In the genomic region with DNA sequence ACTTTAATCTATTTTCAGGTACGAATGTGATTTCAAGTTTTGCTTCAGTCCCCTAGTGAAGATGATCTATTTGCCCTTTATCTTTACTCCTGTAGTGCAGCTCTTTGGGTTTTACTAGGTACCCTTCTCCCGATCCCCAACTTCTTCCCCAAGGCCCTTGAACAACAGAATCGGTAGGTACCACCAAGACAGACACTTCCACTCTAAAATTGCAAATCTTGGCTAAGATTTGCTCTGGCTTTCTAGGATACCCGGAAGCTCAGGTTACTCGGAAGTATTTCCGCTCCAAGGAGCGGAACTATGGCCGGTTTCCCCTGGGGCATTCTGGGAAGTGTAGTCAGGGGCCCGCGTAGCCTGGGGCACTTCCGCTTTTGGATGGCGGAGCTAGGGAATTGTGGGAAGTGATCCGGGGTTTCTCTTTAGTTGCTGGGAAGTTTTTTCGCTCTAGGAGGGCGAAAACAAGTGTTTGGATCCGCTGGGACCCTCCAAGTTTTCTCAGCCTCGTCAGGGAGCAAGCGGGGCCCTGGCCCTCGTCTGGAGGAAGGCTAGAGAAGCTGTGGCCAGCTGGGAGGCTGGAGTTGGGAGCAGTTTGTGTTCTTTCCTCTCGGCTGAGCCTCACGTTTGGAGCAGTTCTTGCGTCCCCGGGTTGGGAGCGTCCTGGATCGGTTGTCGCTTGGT, we compare ENCODE assay signal across 8 cellular contexts. TPM values are rescaled to one million over a fixed set of nuclear protein-coding genes. Genes with fewer than 3 reads are reported as not detected.
DNase-seq lines count a peak whose midpoint lies in the region; ATAC-seq and TF ChIP-seq lines count a peak whose summit lies in the region.

No MANE protein-coding gene starts in this region.

- whole genome bisulfite sequencing in lower leg skin, 2 donors = 4 to 6% methylated on average over 26 of the region's 26 CpGs

- CTCF ChIA-PET in activated CD8-positive, alpha-beta T cell treated with anti-CD3 and anti-CD28 coated beads, Interleukin-2, amount 10 ng/mL, durations not matched to agents 7 days and 5 days (lab: Charles Lee) = interaction anchor here (1.0 to 1.1 kb wide), 2 partner anchors 9 to 919 kb away, joined by 3 read pairs; no protein-coding TSS in a partner anchor

- peak; percentile 89 for ATAC-seq in HG03439 (IDR thresholded peaks at IDR 0.05; ENCODE audit: unreplicated experiment)
- peak; percentile 93 for ATAC-seq in activated CD8-positive, alpha-beta T cell treated with anti-CD3 and anti-CD28 coated beads, Interleukin-2, amount 10 ng/mL, durations not matched to agents 7 days and 5 days

- POLR2A ChIA-PET in activated CD8-positive, alpha-beta T cell treated with anti-CD3 and anti-CD28 coated beads, Interleukin-2, amount 10 ng/mL, durations not matched to agents 7 days and 5 days (lab: Charles Lee) = interaction anchor here (0.8 to 1.5 kb wide), 3 partner anchors 11 to 93 kb away, joined by 3 to 6 read pairs (median 4); partner anchors contain the start of gene ZNF226

- peak overlapping the region; percentile 89 for H3K27ac Mint-ChIP-seq in activated CD8-positive, alpha-beta T cell treated with anti-CD3 and anti-CD28 coated beads, Interleukin-2, amount 10 ng/mL, durations not matched to agents 7 days and 5 days

- H3K9me3 Mint-ChIP-seq in activated CD8-positive, alpha-beta T cell treated with anti-CD3 and anti-CD28 coated beads, Interleukin-2, amount 10 ng/mL, durations not matched to agents 7 days and 5 days (ENCODE audit: insufficient read depth) = peaks cover 34% of the 10 kb centered on the region

- H3K4me3 ChIP-seq in lower leg skin (ENCODE audit: low read depth, poor library complexity, severe bottlenecking) = peak overlapping the region; percentile 32

- no peak for TF ChIP-seq CTCF in lower leg skin (IDR thresholded peaks at IDR 0.05)

- intact Hi-C loops in lower leg skin (cut with DNase I; ENCODE audit: low total_unique reads) = no loop called here

- peaks cover 17% of the 10 kb centered on the region for H3K36me3 Mint-ChIP-seq in activated CD8-positive, alpha-beta T cell treated with anti-CD3 and anti-CD28 coated beads, Interleukin-2, amount 10 ng/mL, durations not matched to agents 7 days and 5 days (ENCODE audit: low read depth)

- H3K27me3 Mint-ChIP-seq in activated CD8-positive, alpha-beta T cell treated with anti-CD3 and anti-CD28 coated beads, Interleukin-2, amount 10 ng/mL, durations not matched to agents 7 days and 5 days (ENCODE audit: low read depth) = no peaks in the 10 kb centered on the region

- H3K4me3 Mint-ChIP-seq in activated CD8-positive, alpha-beta T cell treated with anti-CD3 and anti-CD28 coated beads, Interleukin-2, amount 10 ng/mL, durations not matched to agents 7 days and 5 days = peak overlapping the region; percentile 86

- peaks cover 15% of the 10 kb centered on the region for H3K4me1 Mint-ChIP-seq in activated CD8-positive, alpha-beta T cell treated with anti-CD3 and anti-CD28 coated beads, Interleukin-2, amount 10 ng/mL, durations not matched to agents 7 days and 5 days (ENCODE audit: low read depth)

- DNase-seq in AML-193 (lab: John Stamatoyannopoulos, UW) (peak; percentile 82 to 84), NCI-H526 treated with DMSO at 0.1 percent for 48 hours (lab: John Stamatoyannopoulos, UW) (peak; percentile 82), ecto neural progenitor cell (ENCODE audit: low spot score) (peak; percentile 92), lower leg skin (ENCODE audit: low spot score in 2 of 2) (peak; percentile 87 to 96)
- DNase-seq in activated CD8-positive, alpha-beta T cell treated with anti-CD3 and anti-CD28 coated beads, Interleukin-2, amount 10 ng/mL, durations not matched to agents 7 days and 5 days = peak; percentile 87
- peak; percentile 66 to 78 for DNase-seq in stimulated activated CD4-positive, alpha-beta T cell treated with anti-CD3 and anti-CD28 coated beads, Interleukin-4, amount 100 ng/mL, for 4 hours

- TF ChIP-seq POLR2A in GM19193 (IDR thresholded peaks at IDR 0.05; ENCODE audit: extremely low read depth, insufficient read depth, insufficient read length) = peak; percentile 70
- no peak for TF ChIP-seq POLR2A in lower leg skin (IDR thresholded peaks at IDR 0.05)

RNA-seq across cellular contexts. Expression of gene ZNF227, which starts 5.1 kb away (rescaled TPM):
- total RNA-seq in activated CD8-positive, alpha-beta T cell treated with anti-CD3 and anti-CD28 coated beads, Interleukin-2, amount 10 ng/mL, durations not matched to agents 7 days and 5 days = 10 to 100 TPM; 22.8 to 27.7 TPM
- total RNA-seq in lower leg skin = 10 to 100 TPM; 10.1 to 15.5 (median 13.4) TPM

RNA-seq across cellular contexts. Expression of gene ZNF226, which starts 42.4 kb away (rescaled TPM):
- total RNA-seq in activated CD8-positive, alpha-beta T cell treated with anti-CD3 and anti-CD28 coated beads, Interleukin-2, amount 10 ng/mL, durations not matched to agents 7 days and 5 days = 10 to 100 TPM; 12.9 to 14.7 TPM
- total RNA-seq in lower leg skin = 10 to 100 TPM; 13.4 to 30.4 (median 19.8) TPM

RNA-seq across cellular contexts. Expression of gene ZNF233, which starts 52.4 kb away (rescaled TPM):
- 1 to 10 TPM in 1 of 2 experiments, under 1 TPM in 1; 0.73 to 1.0 TPM for total RNA-seq in activated CD8-positive, alpha-beta T cell treated with anti-CD3 and anti-CD28 coated beads, Interleukin-2, amount 10 ng/mL, durations not matched to agents 7 days and 5 days
- total RNA-seq in lower leg skin = 1 to 10 TPM in 1 of 4 donors, under 1 TPM in 1, not detected in 2; 0.06 to 1.4 TPM

Comparison
In these comparisons a context has a peak if more than half of its experiments do, and no peak if none do; other contexts are left out.
1. Peak in every context shown above with its lines: DNase-seq, ATAC-seq and H3K4me3 ChIP-seq.